ENCODE assay signal across 9 cellular contexts in genomic region chr3:197793246-197793645, GRCh38. TPM values are rescaled to one million over a fixed set of nuclear protein-coding genes. Genes with fewer than 3 reads are reported as not detected.
DNase-seq lines count a peak whose midpoint lies in the region; ATAC-seq lines count a peak whose summit lies in the region.
"Had no signal": no experiment of that assay in that cellular context is flagged by ENCODE, and none has a peak within 500 bp of the region (broad histone marks: within the 10 kb centered on the region; RNA-seq: fewer than 3 reads in every experiment).

No MANE protein-coding gene starts in this region.

- H3K9me3 Mint-ChIP-seq in activated CD4-positive, alpha-beta T cell treated with anti-CD3 and anti-CD28 coated beads for 36 hours (ENCODE audit: low read depth), result no peaks in the 10 kb centered on the region
- H3K9me3 Mint-ChIP-seq in stimulated activated naive B cell treated with anti-CD40 and anti-IgM and Interleukin-4, amounts not matched to agents 10 μg/mL and 1 μg/mL and 100 μg/mL, for 72 hours, result no peaks in the 10 kb centered on the region
- H3K9me3 Mint-ChIP-seq: dendritic cell treated with granulocyte-macrophage colony-stimulating factor and Interleukin-4, amounts not matched to agents 40 ng/mL and 50 ng/mL, for 4 days had no signal

- peaks cover 56% of the 10 kb centered on the region for H3K4me1 Mint-ChIP-seq in activated CD4-positive, alpha-beta T cell treated with anti-CD3 and anti-CD28 coated beads for 36 hours
- H3K4me1 Mint-ChIP-seq in stimulated activated naive B cell treated with anti-CD40 and anti-IgM and Interleukin-4, amounts not matched to agents 10 μg/mL and 1 μg/mL and 100 μg/mL, for 72 hours, result peaks cover 33 to 73% of the 10 kb centered on the region in 2 donors

- CTCF ChIA-PET in activated CD4-positive, alpha-beta T cell treated with anti-CD3 and anti-CD28 coated beads for 36 hours (lab: Charles Lee), result interaction anchor here (0.9 to 1.7 kb wide), 4 partner anchors 9 to 40 kb away, joined by 3 to 7 read pairs (median 4); no protein-coding TSS in a partner anchor

- POLR2A ChIA-PET in activated CD4-positive, alpha-beta T cell treated with anti-CD3 and anti-CD28 coated beads for 36 hours (lab: Charles Lee), result interaction anchor here (1.0 kb wide), 1 partner anchor 53 kb away, joined by 3 read pairs; no protein-coding TSS in a partner anchor

- peak; percentile 72 for ATAC-seq in activated CD4-positive, alpha-beta T cell treated with anti-CD3 and anti-CD28 coated beads for 36 hours
- peak; percentile 30 to 36 for ATAC-seq in stimulated activated naive B cell treated with anti-CD40 and anti-IgM and Interleukin-4, amounts not matched to agents 10 μg/mL and 1 μg/mL and 100 μg/mL, for 72 hours (replicated peaks)
- no peak for ATAC-seq in HG03196 (IDR thresholded peaks at IDR 0.05; ENCODE audit: unreplicated experiment)

- H3K27me3 Mint-ChIP-seq in activated CD4-positive, alpha-beta T cell treated with anti-CD3 and anti-CD28 coated beads for 36 hours, result no peaks in the 10 kb centered on the region
- no peaks in the 10 kb centered on the region for H3K27me3 Mint-ChIP-seq in stimulated activated naive B cell treated with anti-CD40 and anti-IgM and Interleukin-4, amounts not matched to agents 10 μg/mL and 1 μg/mL and 100 μg/mL, for 72 hours
- H3K27me3 Mint-ChIP-seq: dendritic cell treated with granulocyte-macrophage colony-stimulating factor and Interleukin-4, amounts not matched to agents 40 ng/mL and 50 ng/mL, for 4 days had no signal

- H3K27ac Mint-ChIP-seq in activated CD4-positive, alpha-beta T cell treated with anti-CD3 and anti-CD28 coated beads for 36 hours, result peak overlapping the region; percentile 51
- peak overlapping the region; percentile 88 for H3K27ac Mint-ChIP-seq in stimulated activated naive B cell treated with anti-CD40 and anti-IgM and Interleukin-4, amounts not matched to agents 10 μg/mL and 1 μg/mL and 100 μg/mL, for 72 hours
- H3K27ac Mint-ChIP-seq: dendritic cell treated with granulocyte-macrophage colony-stimulating factor and Interleukin-4, amounts not matched to agents 40 ng/mL and 50 ng/mL, for 4 days had no signal

- intact Hi-C loops in activated CD4-positive, alpha-beta T cell treated with anti-CD3 and anti-CD28 coated beads for 36 hours (cut with DNase I, micrococcal nuclease), result loop anchor here (1.0 to 5.0 kb wide), 7 partner anchors 9 to 1081 kb away; partner anchors contain the start of genes CEP19 (in 1 of the 2), PIGX (in 1 of the 2) and RUBCN (in 1 of the 2)

- DNase-seq in activated CD4-positive, alpha-beta T cell treated with anti-CD3 and anti-CD28 coated beads for 36 hours, result no peak
- DNase-seq in activated CD4-positive, alpha-beta T cell treated with anti-CD3 and anti-CD28 coated beads for 1 hour, result no peak
- DNase-seq in NOMO-1 (lab: John Stamatoyannopoulos, UW; ENCODE audit: unreplicated experiment in 2 of 2) (peak; percentile 12 to 66), dermis microvascular lymphatic vessel endothelial cell (ENCODE audit: low read depth in 2 of 2) (peak; percentile 56 to 90), NCI-H1105 (lab: John Stamatoyannopoulos, UW) (no peak), NCI-H510A (lab: John Stamatoyannopoulos, UW) (no peak)
- no peak for DNase-seq in stimulated activated naive B cell treated with anti-CD40 and anti-IgM and Interleukin-4, amounts not matched to agents 10 μg/mL and 1 μg/mL and 100 μg/mL, for 72 hours

- H3K4me3 Mint-ChIP-seq in activated CD4-positive, alpha-beta T cell treated with anti-CD3 and anti-CD28 coated beads for 36 hours, result peak overlapping the region; percentile 97
- peak overlapping the region; percentile 56 to 64 for H3K4me3 Mint-ChIP-seq in stimulated activated naive B cell treated with anti-CD40 and anti-IgM and Interleukin-4, amounts not matched to agents 10 μg/mL and 1 μg/mL and 100 μg/mL, for 72 hours

- H3K36me3 Mint-ChIP-seq in activated CD4-positive, alpha-beta T cell treated with anti-CD3 and anti-CD28 coated beads for 36 hours (ENCODE audit: low read depth), result peaks cover 5% of the 10 kb centered on the region
- peaks cover 8 to 42% of the 10 kb centered on the region in 2 donors for H3K36me3 Mint-ChIP-seq in stimulated activated naive B cell treated with anti-CD40 and anti-IgM and Interleukin-4, amounts not matched to agents 10 μg/mL and 1 μg/mL and 100 μg/mL, for 72 hours

RNA-seq across cellular contexts. Expression of gene LRCH3, which starts 2.2 kb away (rescaled TPM):
- 10 to 100 TPM; 43.6 to 77.5 TPM for total RNA-seq in activated CD4-positive, alpha-beta T cell treated with anti-CD3 and anti-CD28 coated beads for 36 hours
- 60.5 and 74.2 TPM in 2 replicates for total RNA-seq in dermis microvascular lymphatic vessel endothelial cell

RNA-seq across cellular contexts. Expression of gene FYTTD1, which starts 43.6 kb away (rescaled TPM):
- total RNA-seq in activated CD4-positive, alpha-beta T cell treated with anti-CD3 and anti-CD28 coated beads for 36 hours, result 10 to 100 TPM; 20.7 to 25.6 TPM
- 31.8 and 33.6 TPM in 2 replicates for total RNA-seq in dermis microvascular lymphatic vessel endothelial cell

RNA-seq across cellular contexts. Expression of gene RUBCN, which starts 56.5 kb away (rescaled TPM):
- total RNA-seq in activated CD4-positive, alpha-beta T cell treated with anti-CD3 and anti-CD28 coated beads for 36 hours, result 10 to 100 TPM; 22.7 to 23.4 TPM
- 5.1 and 9.0 TPM in 2 replicates for total RNA-seq in dermis microvascular lymphatic vessel endothelial cell

Comparison
In these comparisons a context has a peak if more than half of its experiments do, and no peak if none do; other contexts are left out.
1. DNase-seq: peak in NOMO-1 (2 of 2) and dermis microvascular lymphatic vessel endothelial cell (2 of 2); none in activated CD4-positive, alpha-beta T cell treated with anti-CD3 and anti-CD28 coated beads for 36 hours (single experiment), activated CD4-positive, alpha-beta T cell treated with anti-CD3 and anti-CD28 coated beads for 1 hour (single experiment), stimulated activated naive B cell treated with anti-CD40 and anti-IgM and Interleukin-4, amounts not matched to agents 10 μg/mL and 1 μg/mL and 100 μg/mL, for 72 hours (single experiment), NCI-H1105 (single experiment) and NCI-H510A (single experiment).